In genomic region chr2:121360566-121361300, GRCh38 we compare ENCODE assay signal across 12 cellular contexts.
DNase-seq lines count a peak whose midpoint lies in the region; ATAC-seq and TF ChIP-seq lines count a peak whose summit lies in the region.
"Had no signal": no experiment of that assay in that cellular context is flagged by ENCODE, and none has a peak within 500 bp of the region (broad histone marks: within the 10 kb centered on the region; RNA-seq: fewer than 3 reads in every experiment).

No MANE protein-coding gene starts in this region.

- no peak for TF ChIP-seq CTCF in C4-2B (conservative IDR thresholded peaks at IDR 0.05)
- no peak for TF ChIP-seq CTCF in epithelial cell of esophagus (IDR thresholded peaks at IDR 0.05; ENCODE audit: insufficient read depth, low read depth, low read length, missing control alignments)

- in situ Hi-C loops in G401 (cut with HindIII; ENCODE audit: low sequenced_read_pairs): no loop called here

- H3K4me3 ChIP-seq in epithelial cell of esophagus (ENCODE audit: low read length): no peak overlapping the region
- H3K4me3 ChIP-seq: smooth muscle cell had no signal

- ATAC-seq in GM19397 (IDR thresholded peaks at IDR 0.05; ENCODE audit: unreplicated experiment) (no peak), HG03039 (IDR thresholded peaks at IDR 0.05; ENCODE audit: unreplicated experiment) (no peak)

- H3K27ac ChIP-seq in C4-2B: peak overlapping the region; percentile 46

- DNase-seq in NCI-H460 (ENCODE audit: extremely low read depth, low read depth) (peak; percentile 16), epithelial cell of esophagus (ENCODE audit: low read depth) (peak; percentile 90), myocyte (ENCODE audit: low read depth) (peak; percentile 55), G401 (ENCODE audit: low spot score) (no peak)
- no peak for DNase-seq in stimulated activated CD4-positive, alpha-beta T cell treated with anti-CD3 and anti-CD28 coated beads, Interleukin-4, amount 100 ng/mL, for 4 hours
- DNase-seq: activated CD4-positive, alpha-beta T cell treated with anti-CD3 and anti-CD28 coated beads for 1 hour; midbrain; SHP77 had no signal

Comparison
In these comparisons a context has a peak if more than half of its experiments do, and no peak if none do; other contexts are left out.
1. DNase-seq: peak in NCI-H460 (single experiment), epithelial cell of esophagus (single experiment) and myocyte (single experiment); none in G401 (single experiment) and stimulated activated CD4-positive, alpha-beta T cell treated with anti-CD3 and anti-CD28 coated beads, Interleukin-4, amount 100 ng/mL, for 4 hours (0 of 2).